Comparison of ENCODE assay signal across 13 cellular contexts in genomic region chr3:8755564-8756237, GRCh38. TPM values are rescaled to one million over a fixed set of nuclear protein-coding genes. Genes with fewer than 3 reads are reported as not detected.
DNase-seq lines count a peak whose midpoint lies in the region; ATAC-seq and TF ChIP-seq lines count a peak whose summit lies in the region.
"Had no signal": no experiment of that assay in that cellular context is flagged by ENCODE, and none has a peak within 500 bp of the region (broad histone marks: within the 10 kb centered on the region; RNA-seq: fewer than 3 reads in every experiment).

No MANE protein-coding gene starts in this region.

- TF ChIP-seq CTCF in cardiac muscle cell (IDR thresholded peaks at IDR 0.05; ENCODE audit: low read depth, low read length) (peak; percentile 45), right atrium auricular region (IDR thresholded peaks at IDR 0.05) (peak in 1 of 2 donors; percentile 18), OCI-LY7 (conservative IDR thresholded peaks at IDR 0.05; ENCODE audit: low read length) (peak; percentile 36), epithelial cell of esophagus (IDR thresholded peaks at IDR 0.05; ENCODE audit: insufficient read depth, low read depth, low read length, missing control alignments) (peak; percentile 34), left ventricle myocardium inferior (IDR thresholded peaks at IDR 0.05; ENCODE audit: borderline replicate concordance) (no peak)

- intact Hi-C loops in OCI-LY7 (cut with micrococcal nuclease; ENCODE audit: unreplicated experiment): no loop called here
- intact Hi-C loops in left ventricle myocardium inferior (cut with micrococcal nuclease): no loop called here

- no peaks in the 10 kb centered on the region for H3K4me1 Mint-ChIP-seq in immature natural killer cell
- H3K4me1 Mint-ChIP-seq: natural killer cell had no signal

- H3K9me3 ChIP-seq in cardiac muscle cell (ENCODE audit: low read depth) (no peaks in the 10 kb centered on the region), right atrium auricular region (no peaks in the 10 kb centered on the region), OCI-LY7 (ENCODE audit: low read length) (no peaks in the 10 kb centered on the region), left ventricle myocardium inferior (replicated peaks) (no peaks in the 10 kb centered on the region)
- H3K9me3 ChIP-seq: BLaER1 treated with 17β-estradiol and CSF1 and Interleukin-3, amounts not matched to agents 10 nM and 100 nM had no signal

- no peaks in the 10 kb centered on the region for H3K9me3 Mint-ChIP-seq in immature natural killer cell
- H3K9me3 Mint-ChIP-seq: natural killer cell had no signal

- H3K36me3 ChIP-seq in cardiac muscle cell (no peaks in the 10 kb centered on the region), right atrium auricular region (no peaks in the 10 kb centered on the region), OCI-LY7 (ENCODE audit: insufficient read depth, low read length) (no peaks in the 10 kb centered on the region), left ventricle myocardium inferior (no peaks in the 10 kb centered on the region)

- BruUV-seq in OCI-LY7 (replicated peaks; lab: Mats Ljungman, UMichigan): no TSS peak

- H3K4me3 ChIP-seq in cardiac muscle cell: no peak overlapping the region
- no peak overlapping the region for H3K4me3 ChIP-seq in right atrium auricular region
- H3K4me3 ChIP-seq in OCI-LY7 (ENCODE audit: low read depth, low read length, poor library complexity, severe bottlenecking): no peak overlapping the region
- no peak overlapping the region for H3K4me3 ChIP-seq in epithelial cell of esophagus (ENCODE audit: low read length)
- no peak overlapping the region for H3K4me3 ChIP-seq in left ventricle myocardium inferior
- H3K4me3 ChIP-seq: BLaER1 treated with 17β-estradiol and CSF1 and Interleukin-3, amounts not matched to agents 10 nM and 100 nM had no signal

- H3K27ac ChIP-seq in cardiac muscle cell (no peak overlapping the region), right atrium auricular region (no peak overlapping the region), OCI-LY7 (ENCODE audit: low read depth, low read length, poor library complexity, severe bottlenecking) (no peak overlapping the region), left ventricle myocardium inferior (replicated peaks) (no peak overlapping the region)
- H3K27ac ChIP-seq: BLaER1 treated with 17β-estradiol and CSF1 and Interleukin-3, amounts not matched to agents 10 nM and 100 nM had no signal

- H3K4me2 ChIP-seq in OCI-LY7 (ENCODE audit: low read length): no peak overlapping the region
- H3K4me2 ChIP-seq: BLaER1 treated with 17β-estradiol and CSF1 and Interleukin-3, amounts not matched to agents 10 nM and 100 nM had no signal

- no peak overlapping the region for H2AFZ ChIP-seq in OCI-LY7 (ENCODE audit: low read length)

- H3K9me2 ChIP-seq in OCI-LY7 (ENCODE audit: insufficient read depth, low read length): no peaks in the 10 kb centered on the region

- no peak overlapping the region for H3K4me3 Mint-ChIP-seq in immature natural killer cell
- H3K4me3 Mint-ChIP-seq: natural killer cell had no signal

- ATAC-seq in GM21737 (IDR thresholded peaks at IDR 0.05; ENCODE audit: unreplicated experiment): no peak
- ATAC-seq: natural killer cell had no signal

- POLR2A ChIA-PET in OCI-LY7 (lab: Charles Lee): no interaction called here

- H3K27me3 Mint-ChIP-seq in immature natural killer cell (ENCODE audit: low read depth in 3 of 3): peaks cover 0 to 6% (median 5%) of the 10 kb centered on the region in 3 donors

- H3K4me1 ChIP-seq in cardiac muscle cell (ENCODE audit: low read depth) (no peaks in the 10 kb centered on the region), right atrium auricular region (no peaks in the 10 kb centered on the region), OCI-LY7 (ENCODE audit: insufficient read depth, low read length, poor library complexity, severe bottlenecking) (no peaks in the 10 kb centered on the region), left ventricle myocardium inferior (no peaks in the 10 kb centered on the region)
- H3K4me1 ChIP-seq: BLaER1 treated with 17β-estradiol and CSF1 and Interleukin-3, amounts not matched to agents 10 nM and 100 nM had no signal

- no peaks in the 10 kb centered on the region for H3K79me2 ChIP-seq in OCI-LY7 (ENCODE audit: insufficient read depth, low read depth, low read length)

- no peaks in the 10 kb centered on the region for H3K36me3 Mint-ChIP-seq in immature natural killer cell
- H3K36me3 Mint-ChIP-seq: natural killer cell had no signal

- DNase-seq in cardiac muscle cell (ENCODE audit: low read depth in 1 of 2, low spot score in 1 of 2) (peak in 1 of 2 donors; percentile 25), right atrium auricular region (ENCODE audit: low spot score) (no peak), OCI-LY7 (ENCODE audit: low spot score) (no peak), epithelial cell of esophagus (ENCODE audit: low read depth) (no peak), immature natural killer cell (no peak), midbrain (lab: John Stamatoyannopoulos, UW) (no peak), left ventricle myocardium inferior (no peak)
- DNase-seq: cerebellar nuclear complex; MV-4-11; natural killer cell; stimulated activated naive CD4-positive, alpha-beta T cell had no signal

- H3K27ac Mint-ChIP-seq in immature natural killer cell: no peak overlapping the region
- H3K27ac Mint-ChIP-seq: natural killer cell had no signal

- CTCF ChIA-PET in OCI-LY7 (lab: Charles Lee; ENCODE audit: unreplicated experiment): no interaction called here

- H4K20me1 ChIP-seq in OCI-LY7 (ENCODE audit: insufficient read depth, low read length): no peaks in the 10 kb centered on the region
- H4K20me1 ChIP-seq: BLaER1 treated with 17β-estradiol and CSF1 and Interleukin-3, amounts not matched to agents 10 nM and 100 nM had no signal

- no peaks in the 10 kb centered on the region for H3K27me3 ChIP-seq in cardiac muscle cell
- no peaks in the 10 kb centered on the region for H3K27me3 ChIP-seq in right atrium auricular region
- no peaks in the 10 kb centered on the region for H3K27me3 ChIP-seq in left ventricle myocardium inferior (ENCODE audit: low read depth)
- H3K27me3 ChIP-seq: BLaER1 treated with 17β-estradiol and CSF1 and Interleukin-3, amounts not matched to agents 10 nM and 100 nM had no signal

RNA-seq across cellular contexts. Expression of gene OXTR, which starts 13.7 kb away (rescaled TPM):
- total RNA-seq in cardiac muscle cell (0.49 and 1.9 TPM in 2 replicates), right atrium auricular region (under 1 TPM; 0.47 to 0.52 TPM), OCI-LY7 (2022) (0.82 and 2.8 TPM in 2 replicates), left ventricle myocardium inferior (0.14 TPM)
- polyA plus RNA-seq in cardiac muscle cell (0.64 and 0.75 TPM in 2 replicates), immature natural killer cell (under 1 TPM in 1 of 3 donors, not detected in 2; 0.22 TPM)
- 1.5 and 2.0 TPM in 2 replicates for total RNA-seq in OCI-LY7 (2014; rRNA removed; shearing (Covaris generic))

RNA-seq across cellular contexts. Expression of gene CAV3, which starts 22.1 kb away (rescaled TPM):
- 0.09 and 0.67 TPM in 2 replicates for total RNA-seq in cardiac muscle cell
- 0.39 and 0.77 TPM in 2 replicates for polyA plus RNA-seq in cardiac muscle cell
- total RNA-seq in right atrium auricular region: 10 to 100 TPM; 16.7 to 22.9 TPM
- not detected in 2 replicates for total RNA-seq in OCI-LY7 (2014; rRNA removed; shearing (Covaris generic))
- not detected in 2 replicates for total RNA-seq in OCI-LY7 (2022)
- not detected for polyA plus RNA-seq in immature natural killer cell
- 31.6 TPM for total RNA-seq in left ventricle myocardium inferior
- total RNA-seq: natural killer cell had no signal

Comparison
In these comparisons a context has a peak if more than half of its experiments do, and no peak if none do; other contexts are left out.
1. RNA of gene CAV3, which starts 22.1 kb away (total RNA-seq): 31.6 TPM in left ventricle myocardium inferior (single experiment) and 16.7 to 22.9 TPM in right atrium auricular region; 0.09 to 0.67 TPM in cardiac muscle cell and not detected in OCI-LY7; every median in the first group is over 10 times any median in the second.